8 cellular contexts compared by ENCODE assay signal in the genomic region with DNA sequence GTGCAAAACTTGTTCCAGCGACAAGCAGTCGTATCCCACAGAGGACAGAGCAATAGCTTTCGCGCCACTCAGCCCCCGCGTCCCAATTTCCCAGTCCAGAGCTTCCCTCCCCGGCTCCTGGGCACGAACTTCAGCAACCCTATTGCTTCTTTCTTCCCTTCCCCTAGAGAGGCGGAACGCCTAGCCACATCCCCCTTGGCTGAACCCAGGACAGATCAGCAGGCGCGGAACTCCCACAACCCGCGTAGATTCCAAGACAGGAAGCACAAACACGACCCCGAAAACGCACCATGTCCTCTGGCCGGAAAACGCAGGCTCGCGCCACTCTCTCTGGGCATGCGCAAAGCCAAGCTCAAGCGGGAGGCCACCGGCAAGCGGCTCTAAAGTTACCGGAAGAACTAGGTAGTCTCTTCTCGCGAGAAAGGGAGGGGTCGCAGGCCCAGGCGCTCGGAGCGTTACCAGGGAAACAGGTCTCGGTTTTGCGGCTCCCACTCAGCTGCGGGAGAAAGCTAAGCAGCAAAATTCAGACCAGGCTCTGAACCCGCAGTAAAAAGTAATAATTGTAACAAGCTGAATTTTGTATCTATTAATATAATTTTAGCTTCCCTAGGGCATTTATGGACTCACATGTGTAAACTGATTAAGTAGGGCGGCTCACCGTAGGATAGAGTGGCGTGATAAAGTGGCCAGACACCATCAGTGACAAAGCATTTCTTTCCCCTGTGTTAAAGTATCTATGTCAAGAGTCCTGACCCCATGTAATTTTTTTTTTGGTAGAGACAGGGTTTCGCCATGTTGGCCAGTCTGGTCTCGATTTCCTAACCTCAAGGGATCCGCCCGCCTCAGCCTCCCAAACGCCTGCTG. TPM values are rescaled to one million over a fixed set of nuclear protein-coding genes. Genes with fewer than 3 reads are reported as not detected.
A peak's percentile ranks its signal among the peaks of the same experiment; 100 is the strongest.
DNase-seq lines count a peak whose midpoint lies in the region; ATAC-seq lines count a peak whose summit lies in the region.

TSS of gene TMEM209 (minus strand) at position 323 of the 864 bp plus-strand sequence. CDS start at position 292, 31 bp downstream.

- no peaks in the 10 kb centered on the region for H3K27me3 Mint-ChIP-seq in effector memory CD8-positive, alpha-beta T cell

- DNase-seq in COLO668 (lab: John Stamatoyannopoulos, UW; ENCODE audit: unreplicated experiment) (peak; percentile 96), HT1080 (ENCODE audit: low read depth) (peak; percentile 96), NOMO-1 treated with DMSO at 0.1 percent for 48 hours (lab: John Stamatoyannopoulos, UW; ENCODE audit: unreplicated experiment) (peak; percentile 85), medulla oblongata (ENCODE audit: extremely low spot score) (peak; percentile 98)
- peak; percentile 84 to 91 for DNase-seq in activated CD8-positive, alpha-beta memory T cell treated with anti-CD3 and anti-CD28 coated beads for 4 hours (ENCODE audit: low read depth in 2 of 2)
- peak; percentile 89 to 91 (median 90) for DNase-seq in effector memory CD8-positive, alpha-beta T cell
- DNase-seq in stimulated activated CD8-positive, alpha-beta memory T cell treated with anti-CD3 and anti-CD28 coated beads, Interleukin-12 subunit alpha, Interleukin-12 subunit beta, amount 100 ng/mL, for 1 hour (ENCODE audit: low read depth), result peak; percentile 92

- H3K27ac Mint-ChIP-seq in effector memory CD8-positive, alpha-beta T cell, result peak within 1 kb of the TSS; percentile 96 to 97

- peak; percentile 97 for ATAC-seq in GM21360 (IDR thresholded peaks at IDR 0.05; ENCODE audit: unreplicated experiment)
- ATAC-seq in effector memory CD8-positive, alpha-beta T cell (replicated peaks), result peak; percentile 95

- peaks cover 10 to 24% of the 10 kb centered on the region in 2 donors for H3K4me1 Mint-ChIP-seq in effector memory CD8-positive, alpha-beta T cell (ENCODE audit: low read depth in 2 of 2)

- H3K4me3 Mint-ChIP-seq in effector memory CD8-positive, alpha-beta T cell, result peak within 1 kb of the TSS; percentile 96 to 97

- peaks cover 48% of the 10 kb centered on the region for H3K36me3 Mint-ChIP-seq in effector memory CD8-positive, alpha-beta T cell (ENCODE audit: insufficient read depth)

- H3K9me3 Mint-ChIP-seq in effector memory CD8-positive, alpha-beta T cell, result no peaks in the 10 kb centered on the region

RNA-seq across cellular contexts. Expression of gene TMEM209, which starts in this region (rescaled TPM):
- 16.6 and 18.2 TPM in 2 replicates for total RNA-seq in HT1080 (2014; rRNA removed; shearing (Covaris generic))
- polyA plus RNA-seq in HT1080 (2015; cell fraction: cytosol; rRNA removed), result 20.3 and 26.6 TPM in 2 replicates
- 51.1 and 51.6 TPM in 2 replicates for polyA plus RNA-seq in HT1080 (2015; cell fraction: nucleus; rRNA removed)

Comparison
In these comparisons a context has a peak if more than half of its experiments do, and no peak if none do; other contexts are left out.
1. Peak in every context shown above with its lines: DNase-seq and ATAC-seq.